ENCODE assay signal across 19 cellular contexts in genomic region chr3:60073942-60074341, GRCh38.
"Had no signal": no experiment of that assay in that cellular context is flagged by ENCODE, and none has a peak within 500 bp of the region (broad histone marks: within the 10 kb centered on the region; RNA-seq: fewer than 3 reads in every experiment).

No MANE protein-coding gene starts in this region.

- H3K4me3 Mint-ChIP-seq: activated CD8-positive, alpha-beta T cell treated with anti-CD3 and anti-CD28 coated beads, Interleukin-2, amount 10 ng/mL, durations not matched to agents 7 days and 5 days; natural killer cell treated with Interleukin-12 subunit alpha and Interleukin-12 subunit beta and Interleukin-15 and Interleukin-18, amount 100 ng/mL, for 72 hours; stimulated activated effector memory CD8-positive, alpha-beta T cell treated with anti-CD3 and anti-CD28 coated beads, Interleukin-12 subunit alpha, Interleukin-12 subunit beta, amount 100 ng/mL, for 72 hours had no signal

- ATAC-seq: activated CD8-positive, alpha-beta T cell treated with anti-CD3 and anti-CD28 coated beads, Interleukin-2, amount 10 ng/mL, durations not matched to agents 7 days and 5 days; left cardiac atrium; natural killer cell treated with Interleukin-12 subunit alpha and Interleukin-12 subunit beta and Interleukin-15 and Interleukin-18, amount 100 ng/mL, for 72 hours; pancreas; sciatic nerve; stimulated activated effector memory CD8-positive, alpha-beta T cell treated with anti-CD3 and anti-CD28 coated beads, Interleukin-12 subunit alpha, Interleukin-12 subunit beta, amount 100 ng/mL, for 72 hours; upper lobe of right lung had no signal

- H3K4me3 ChIP-seq: colonic mucosa, pancreas, thoracic aorta, upper lobe of right lung had no signal

- H3K9me3 ChIP-seq: colonic mucosa, neutrophil, pancreas, upper lobe of right lung had no signal

- H3K27ac ChIP-seq: colonic mucosa, neutrophil, pancreas, thoracic aorta, upper lobe of right lung had no signal

- H3K36me3 Mint-ChIP-seq: natural killer cell treated with Interleukin-12 subunit alpha and Interleukin-12 subunit beta and Interleukin-15 and Interleukin-18, amount 100 ng/mL, for 72 hours; stimulated activated effector memory CD8-positive, alpha-beta T cell treated with anti-CD3 and anti-CD28 coated beads, Interleukin-12 subunit alpha, Interleukin-12 subunit beta, amount 100 ng/mL, for 72 hours had no signal

- H3K4me1 Mint-ChIP-seq: central memory CD8-positive, alpha-beta T cell had no signal

- H3K27me3 ChIP-seq: colonic mucosa, neutrophil, pancreas, upper lobe of right lung had no signal

- DNase-seq: activated CD4-positive, CD25-positive, alpha-beta regulatory T cell; activated CD8-positive, alpha-beta T cell treated with anti-CD3 and anti-CD28 coated beads, Interleukin-2, amount 10 ng/mL, durations not matched to agents 7 days and 5 days; aorta; colonic mucosa; erythroblast; foreskin melanocyte; glutamatergic neuron; hippocampal formation; left cardiac atrium; pancreas; stimulated activated CD4-positive, alpha-beta T cell treated with anti-CD3 and anti-CD28 coated beads, Interleukin-4, amount 100 ng/mL, for 24 hours; T1000; upper lobe of right lung had no signal

- H3K9me3 Mint-ChIP-seq: central memory CD8-positive, alpha-beta T cell had no signal

- H3K27ac Mint-ChIP-seq: activated CD8-positive, alpha-beta T cell treated with anti-CD3 and anti-CD28 coated beads, Interleukin-2, amount 10 ng/mL, durations not matched to agents 7 days and 5 days; stimulated activated effector memory CD8-positive, alpha-beta T cell treated with anti-CD3 and anti-CD28 coated beads, Interleukin-12 subunit alpha, Interleukin-12 subunit beta, amount 100 ng/mL, for 72 hours had no signal

- H3K36me3 ChIP-seq: colonic mucosa, neutrophil, pancreas, thoracic aorta, upper lobe of right lung had no signal

- H3K4me1 ChIP-seq: colonic mucosa, pancreas, upper lobe of right lung had no signal

- H3K27me3 Mint-ChIP-seq: central memory CD8-positive, alpha-beta T cell had no signal
